ENCODE assay signal across 32 cellular contexts in genomic region chr12:108847705-108848104, GRCh38. TPM values are rescaled to one million over a fixed set of nuclear protein-coding genes. Genes with fewer than 3 reads are reported as not detected.
A peak's percentile ranks its signal among the peaks of the same experiment; 100 is the strongest.
DNase-seq lines count a peak whose midpoint lies in the region; ATAC-seq and TF ChIP-seq lines count a peak whose summit lies in the region.
"Had no signal": no experiment of that assay in that cellular context is flagged by ENCODE, and none has a peak within 500 bp of the region (broad histone marks: within the 10 kb centered on the region; RNA-seq: fewer than 3 reads in every experiment).

No MANE protein-coding gene starts in this region.

- H3K36me3 ChIP-seq in right atrium auricular region (peaks cover 36% of the 10 kb centered on the region), osteoblast (ENCODE audit: insufficient read depth, low read length) (peaks cover 79% of the 10 kb centered on the region)
- H3K36me3 ChIP-seq: breast epithelium had no signal

- H3K9me3 ChIP-seq in right atrium auricular region (no peaks in the 10 kb centered on the region), right cardiac atrium (ENCODE audit: control insufficient read depth, low read length) (no peaks in the 10 kb centered on the region), osteoblast (ENCODE audit: low read depth, low read length) (no peaks in the 10 kb centered on the region)
- H3K9me3 ChIP-seq: A549, breast epithelium, right lobe of liver, stomach, tibial nerve had no signal

- TF ChIP-seq CTCF in right atrium auricular region (IDR thresholded peaks at IDR 0.05) = no peak
- TF ChIP-seq CTCF in osteoblast (IDR thresholded peaks at IDR 0.05; ENCODE audit: extremely low read depth, low read depth, low read length) = no peak
- no peak for TF ChIP-seq CTCF in type B pancreatic cell (conservative IDR thresholded peaks at IDR 0.05)

- no peak overlapping the region for H3K4me2 ChIP-seq in osteoblast (ENCODE audit: insufficient read depth, low read length)
- H3K4me2 ChIP-seq: A549 had no signal

- peaks cover 93% of the 10 kb centered on the region for H3K79me2 ChIP-seq in osteoblast (ENCODE audit: insufficient read depth, low read length)

- no peak overlapping the region for H3K4me3 Mint-ChIP-seq in type B pancreatic cell
- H3K4me3 Mint-ChIP-seq: activated CD4-positive, alpha-beta T cell treated with anti-CD3 and anti-CD28 coated beads, Interleukin-2, amount 10 ng/mL, durations not matched to agents 24 days and 14 days; CD8-positive, alpha-beta memory T cell; natural killer cell had no signal

- H3K27ac ChIP-seq in right atrium auricular region (peak overlapping the region; percentile 60 to 94), right cardiac atrium (ENCODE audit: low read length) (no peak overlapping the region), cingulate gyrus (ENCODE audit: low read depth, low read length) (peak overlapping the region; percentile 1), osteoblast (ENCODE audit: low read depth, low read length) (peak overlapping the region; percentile 62)
- H3K27ac ChIP-seq: breast epithelium, parathyroid adenoma, right lobe of liver had no signal

- no peaks in the 10 kb centered on the region for H3K9me3 Mint-ChIP-seq in type B pancreatic cell
- H3K9me3 Mint-ChIP-seq: activated CD4-positive, alpha-beta T cell treated with anti-CD3 and anti-CD28 coated beads, Interleukin-2, amount 10 ng/mL, durations not matched to agents 24 days and 14 days; CD8-positive, alpha-beta memory T cell; natural killer cell had no signal

- no peak overlapping the region for H2AFZ ChIP-seq in osteoblast (ENCODE audit: low read length)
- H2AFZ ChIP-seq: GM23248, parathyroid adenoma had no signal

- peaks cover 34% of the 10 kb centered on the region for H3K36me3 Mint-ChIP-seq in type B pancreatic cell
- H3K36me3 Mint-ChIP-seq: natural killer cell had no signal

- H3K27me3 Mint-ChIP-seq in type B pancreatic cell = no peaks in the 10 kb centered on the region
- H3K27me3 Mint-ChIP-seq: activated CD4-positive, alpha-beta T cell treated with anti-CD3 and anti-CD28 coated beads, Interleukin-2, amount 10 ng/mL, durations not matched to agents 24 days and 14 days; CD8-positive, alpha-beta memory T cell had no signal

- intact Hi-C loops in right cardiac atrium (cut with DNase I) = no loop called here

- H3K4me1 ChIP-seq in right atrium auricular region (peaks cover 0 to 88% of the 10 kb centered on the region in 2 donors), right cardiac atrium (ENCODE audit: control insufficient read depth, insufficient read depth, low read length) (peaks cover 15% of the 10 kb centered on the region), osteoblast (ENCODE audit: insufficient read depth, low read length) (peaks cover 47% of the 10 kb centered on the region)
- H3K4me1 ChIP-seq: breast epithelium had no signal

- DNase-seq in right atrium auricular region (ENCODE audit: low spot score) (no peak), right cardiac atrium (no peak), osteoblast (ENCODE audit: insufficient read length, low spot score, missing footprints) (no peak), type B pancreatic cell (ENCODE audit: extremely low spot score, unreplicated experiment) (no peak)
- DNase-seq: activated CD4-positive, alpha-beta T cell treated with anti-CD3 and anti-CD28 coated beads, Interleukin-2, amount 10 ng/mL, durations not matched to agents 24 days and 14 days; activated T-cell treated with anti-CD3 and anti-CD28 coated beads, Interleukin-2, amount 50 U/mL, for 1 hour; CD8-positive, alpha-beta memory T cell; dermis blood vessel endothelial cell; DMS 273 treated with DMSO at 0.1 percent for 48 hours; EL; GM23248; midbrain; natural killer cell; NCI-H1105 treated with DMSO at 0.1 percent for 48 hours; NCI-H2029; NCI-H526 treated with DMSO at 0.1 percent for 48 hours; right lobe of liver; SHP77 treated with DMSO at 0.1 percent for 48 hours; stomach; T1000 had no signal

- H3K4me3 ChIP-seq in right atrium auricular region = no peak overlapping the region
- no peak overlapping the region for H3K4me3 ChIP-seq in right cardiac atrium (ENCODE audit: low read length)
- H3K4me3 ChIP-seq in osteoblast (ENCODE audit: insufficient read depth, low read length) = no peak overlapping the region
- H3K4me3 ChIP-seq: A549, breast epithelium, GM23248, right lobe of liver, stomach, tibial nerve had no signal

- H3K27me3 ChIP-seq in right atrium auricular region (no peaks in the 10 kb centered on the region), right cardiac atrium (ENCODE audit: control insufficient read depth, insufficient read depth) (no peaks in the 10 kb centered on the region), osteoblast (ENCODE audit: insufficient read depth, low read length) (no peaks in the 10 kb centered on the region)
- H3K27me3 ChIP-seq: breast epithelium, right lobe of liver, stomach, tibial nerve had no signal

- WGBS in right cardiac atrium = 91% methylated on average over 10 of the region's 10 CpGs

- H3K4me1 Mint-ChIP-seq in type B pancreatic cell (ENCODE audit: unreplicated experiment) = peaks cover 13% of the 10 kb centered on the region

- H4K20me1 ChIP-seq in osteoblast (ENCODE audit: insufficient read depth, low read length) = peaks cover 9% of the 10 kb centered on the region

- peak overlapping the region; percentile 36 for H3K27ac Mint-ChIP-seq in type B pancreatic cell
- H3K27ac Mint-ChIP-seq: activated CD4-positive, alpha-beta T cell treated with anti-CD3 and anti-CD28 coated beads, Interleukin-2, amount 10 ng/mL, durations not matched to agents 24 days and 14 days; natural killer cell had no signal

- ATAC-seq in right cardiac atrium = no peak
- ATAC-seq in HG03159 (IDR thresholded peaks at IDR 0.05; ENCODE audit: unreplicated experiment) = no peak
- ATAC-seq in GM18861 (IDR thresholded peaks at IDR 0.05; ENCODE audit: unreplicated experiment) = no peak
- ATAC-seq in GM19351 (IDR thresholded peaks at IDR 0.05; ENCODE audit: unreplicated experiment) = no peak
- ATAC-seq: A549, natural killer cell, right lobe of liver had no signal

RNA-seq across cellular contexts. Expression of gene SSH1, which starts 9.7 kb away (rescaled TPM):
- 10 to 100 TPM; 22.0 to 25.9 TPM for total RNA-seq in right atrium auricular region
- 10 to 100 TPM; 39.2 to 46.6 (median 41.5) TPM for total RNA-seq in right cardiac atrium
- 11.6 TPM for polyA plus RNA-seq in right cardiac atrium
- total RNA-seq in osteoblast = 31.8 and 34.2 TPM in 2 replicates
- total RNA-seq in type B pancreatic cell (ENCODE audit: low replicate concordance) = 32.2 and 33.7 TPM in 2 replicates

RNA-seq across cellular contexts. Expression of gene DAO, which starts 32.2 kb away (rescaled TPM):
- total RNA-seq in right atrium auricular region (not detected), right cardiac atrium (not detected), osteoblast (not detected in 2 replicates), type B pancreatic cell (ENCODE audit: low replicate concordance) (not detected in 2 replicates)
- polyA plus RNA-seq in right cardiac atrium = not detected
- total RNA-seq: activated CD4-positive, alpha-beta T cell treated with anti-CD3 and anti-CD28 coated beads, Interleukin-2, amount 10 ng/mL, durations not matched to agents 24 days and 14 days; activated CD8-positive, alpha-beta memory T cell treated with anti-CD3 and anti-CD28 coated beads for 36 hours; breast epithelium; CD8-positive, alpha-beta memory T cell; GM23248; lower leg skin; M059J; natural killer cell; stomach; tibial nerve had no signal
- polyA plus RNA-seq: A549; CD8-positive, alpha-beta memory T cell; GM23248; keratinocyte; stomach had no signal
